In genomic region chr17:8015957-8016631, GRCh38 we compare ENCODE assay signal across 8 cellular contexts. TPM values are rescaled to one million over a fixed set of nuclear protein-coding genes. Genes with fewer than 3 reads are reported as not detected.
DNase-seq lines count a peak whose midpoint lies in the region; TF ChIP-seq lines count a peak whose summit lies in the region.

No MANE protein-coding gene starts in this region.

- H3K4me1 ChIP-seq in mesodermal cell (ENCODE audit: control insufficient read depth, insufficient read depth, low read length, poor library complexity, severe bottlenecking) (peaks cover 21% of the 10 kb centered on the region), transverse colon (peaks cover 7 to 18% (median 12%) of the 10 kb centered on the region in 4 donors)

- in situ Hi-C loops in transverse colon (cut with MboI; ENCODE audit: low pct_ligation_motif_present in 1 of 4, low pct_unique_long_range_greater_than_20kb in 1 of 4, low sequenced_read_pairs in 3 of 4), result no loop called here

- no peak overlapping the region for H3K27ac ChIP-seq in coronary artery
- H3K27ac ChIP-seq in mesodermal cell (ENCODE audit: low read depth, low read length, severe bottlenecking), result no peak overlapping the region
- peak overlapping the region in 1 of 4 donors; percentile 11 for H3K27ac ChIP-seq in transverse colon

- H3K36me3 ChIP-seq in mesodermal cell (ENCODE audit: control insufficient read depth, insufficient read depth, low read length) (no peaks in the 10 kb centered on the region), transverse colon (no peaks in the 10 kb centered on the region)

- no peak for TF ChIP-seq CTCF in coronary artery (IDR thresholded peaks at IDR 0.05)
- TF ChIP-seq CTCF in transverse colon (IDR thresholded peaks at IDR 0.05), result no peak

- DNase-seq in activated effector memory CD4-positive, alpha-beta T cell treated with anti-CD3 and anti-CD28 coated beads, Interleukin-2, amount 50 U/mL, for 16 hours, result peak; percentile 69
- DNase-seq in activated effector memory CD4-positive, alpha-beta T cell treated with Interleukin-2 at 50 U/mL for 16 hours, result no peak
- DNase-seq in coronary artery (ENCODE audit: low spot score) (peak; percentile 65), transverse colon (peak; percentile 63), occipital lobe (lab: John Stamatoyannopoulos, UW) (no peak), amniotic stem cell (lab: John Stamatoyannopoulos, UW) (no peak), GDM1 (lab: John Stamatoyannopoulos, UW) (no peak)

- H3K27me3 ChIP-seq in transverse colon, result peaks cover 22% of the 10 kb centered on the region

- no peak for TF ChIP-seq EP300 in transverse colon (IDR thresholded peaks at IDR 0.05; ENCODE audit: low read depth)

- TF ChIP-seq POLR2A in transverse colon (IDR thresholded peaks at IDR 0.05), result no peak

- H3K9me3 ChIP-seq in mesodermal cell (ENCODE audit: control insufficient read depth, low read length) (no peaks in the 10 kb centered on the region), transverse colon (no peaks in the 10 kb centered on the region)

- intact Hi-C loops in transverse colon (cut with DNase I; ENCODE audit: low total_unique reads), result no loop called here

- WGBS in mesodermal cell (ENCODE audit: insufficient coverage in 2 of 2), 2 experiments, result 3 to 5% methylated on average over 29 to 39 of the region's 46 CpGs
- WGBS in transverse colon (ENCODE audit: low coverage in 1 of 2), 2 donors, result 3% methylated on average over 23 of the region's 46 CpGs; no CpG with 5 or more reads in 1 of the 2 donors

- H3K4me3 ChIP-seq in coronary artery, result peak overlapping the region; percentile 63
- peak overlapping the region; percentile 42 for H3K4me3 ChIP-seq in mesodermal cell (ENCODE audit: extremely low read depth, insufficient read depth, low read length, poor library complexity, severe bottlenecking)
- H3K4me3 ChIP-seq in transverse colon, result peak overlapping the region; percentile 5 to 46 (median 23)

RNA-seq across cellular contexts. Expression of gene GUCY2D, which starts 13.7 kb away (rescaled TPM):
- 0.70 TPM for polyA plus RNA-seq in mesodermal cell (2013, experiment 1 of 2)
- polyA plus RNA-seq in mesodermal cell (2013, experiment 2 of 2), result 0.56 TPM
- under 1 TPM in 1 of 4 donors, not detected in 3; 0.14 TPM for total RNA-seq in transverse colon
- 0.16 TPM for total RNA-seq in occipital lobe

RNA-seq across cellular contexts. Expression of gene ALOX15B, which starts 22.8 kb away (rescaled TPM):
- polyA plus RNA-seq in mesodermal cell (2013, experiment 1 of 2), result not detected
- not detected for polyA plus RNA-seq in mesodermal cell (2013, experiment 2 of 2)
- total RNA-seq in transverse colon, result 10 to 100 TPM in 1 of 4 donors, 1 to 10 TPM in 3; 3.3 to 44.4 (median 5.4) TPM
- 0.16 TPM for total RNA-seq in occipital lobe

Comparison
In these comparisons a context has a peak if more than half of its experiments do, and no peak if none do; other contexts are left out.
1. DNase-seq: peak in activated effector memory CD4-positive, alpha-beta T cell treated with anti-CD3 and anti-CD28 coated beads, Interleukin-2, amount 50 U/mL, for 16 hours (single experiment), coronary artery (single experiment) and transverse colon (single experiment); none in activated effector memory CD4-positive, alpha-beta T cell treated with Interleukin-2 at 50 U/mL for 16 hours (single experiment), occipital lobe (single experiment), amniotic stem cell (single experiment) and GDM1 (single experiment).
2. Peak in every context shown above with its lines, with median percentiles within 50 percentile points of each other: H3K4me3 ChIP-seq.